Comparison of ENCODE assay signal across 8 cellular contexts in genomic region chrX:20266810-20267598, GRCh38. TPM values are rescaled to one million over a fixed set of nuclear protein-coding genes. Genes with fewer than 3 reads are reported as not detected.
A peak's percentile ranks its signal among the peaks of the same experiment; 100 is the strongest.
DNase-seq lines count a peak whose midpoint lies in the region; TF ChIP-seq lines count a peak whose summit lies in the region.

Gene RPS6KA3 (minus strand): TSS chrX:20266909. CDS start chrX:20266632, 277 bp downstream.

- peak within 1 kb of the TSS; percentile 81 for H3K9ac ChIP-seq in SK-N-SH

- H3K4me1 ChIP-seq in HEK293 (ENCODE audit: control insufficient read depth, insufficient read depth, low read length) (peaks cover 11% of the 10 kb centered on the region; the same call in 1 of the 2 replicates), SK-N-SH (ENCODE audit: control insufficient read depth in 1 of 2, insufficient read depth in 2 of 2, low read depth in 1 of 2, low read length in 1 of 2) (peaks cover 0 to under 1% of the 10 kb centered on the region in 2 experiments; a peak in 2 of 4 replicates)

- H2AFZ ChIP-seq in SK-N-SH (ENCODE audit: low read depth) = peak within 1 kb of the TSS; percentile 73; the same call in 1 of the 2 replicates

- H3K27ac ChIP-seq in HEK293 (ENCODE audit: extremely low read depth, low read depth, low read length) (peak within 1 kb of the TSS; percentile 50), SK-N-SH (ENCODE audit: low read depth in 2 of 2, low read length in 1 of 2) (peak within 1 kb of the TSS; percentile 69 to 81)

- H3K9me3 ChIP-seq in HEK293 (ENCODE audit: control insufficient read depth, insufficient read depth, low read depth, low read length) (no peaks in the 10 kb centered on the region), SK-N-SH (no peaks in the 10 kb centered on the region)

- H3F3A ChIP-seq in SK-N-SH (replicated peaks; ENCODE audit: insufficient read depth) = peaks cover 20% of the 10 kb centered on the region

- DNase-seq in GM04504 (ENCODE audit: low read depth) (peak; percentile 51), NAMALWA (ENCODE audit: low spot score) (peak; percentile 83), SK-N-SH (peak; percentile 92), germinal center (ENCODE audit: low spot score) (peak; percentile 88), occipital lobe (lab: John Stamatoyannopoulos, UW) (peak; percentile 77), superior temporal gyrus (ENCODE audit: extremely low spot score) (peak; percentile 72)
- DNase-seq in activated naive CD4-positive, alpha-beta T cell treated with anti-CD3 and anti-CD28 coated beads, Interleukin-2, amount 10 ng/mL, durations not matched to agents 7 days and 5 days = peak; percentile 92

- H3K79me2 ChIP-seq in SK-N-SH (ENCODE audit: insufficient read depth) = peaks cover 31% of the 10 kb centered on the region

- POLR2A ChIA-PET in HEK293 (lab: Yijun Ruan, JAX) = interaction anchor here (0.6 kb wide), 1 partner anchor 10 kb away, joined by 4 read pairs; no protein-coding TSS in a partner anchor
- POLR2A ChIA-PET in SK-N-SH (lab: Yijun Ruan, JAX) = no interaction called here

- no peaks in the 10 kb centered on the region for H3K36me3 ChIP-seq in HEK293 (ENCODE audit: control insufficient read depth in 2 of 2, insufficient read depth in 1 of 2, low read length in 2 of 2)
- no peaks in the 10 kb centered on the region for H3K36me3 ChIP-seq in SK-N-SH (replicated peaks in 1 of 2; ENCODE audit: control insufficient read depth in 1 of 2, insufficient read depth in 2 of 2, low read length in 1 of 2)

- no peak for TF ChIP-seq EP300 in SK-N-SH (IDR thresholded peaks at IDR 0.05; ENCODE audit: borderline replicate concordance in 1 of 2, low read depth in 1 of 2, low read length in 1 of 2)

- H3K36me3 Mint-ChIP-seq in activated naive CD4-positive, alpha-beta T cell treated with anti-CD3 and anti-CD28 coated beads, Interleukin-2, amount 10 ng/mL, durations not matched to agents 7 days and 5 days = peaks cover 4% of the 10 kb centered on the region

- peak within 1 kb of the TSS; percentile 95 for H3K27ac Mint-ChIP-seq in activated naive CD4-positive, alpha-beta T cell treated with anti-CD3 and anti-CD28 coated beads, Interleukin-2, amount 10 ng/mL, durations not matched to agents 7 days and 5 days

- TF ChIP-seq CTCF in HEK293 (tag by site-specific recombination; IDR thresholded peaks at IDR 0.05) = no peak; the same call in 1 of the 2 replicates
- TF ChIP-seq CTCF in SK-N-SH (IDR thresholded peaks at IDR 0.05) = no peak

- 55% methylated on average over 25 of the region's 77 CpGs for WGBS in SK-N-SH (ENCODE audit: low lambda C conversion rate)

- no peaks in the 10 kb centered on the region; the same call in 1 of the 2 replicates for H3K27me3 ChIP-seq in SK-N-SH (ENCODE audit: insufficient read depth)

- H4K20me1 ChIP-seq in SK-N-SH (ENCODE audit: insufficient read depth) = peaks cover 11% of the 10 kb centered on the region

- peaks cover 22% of the 10 kb centered on the region for H3K4me1 Mint-ChIP-seq in activated naive CD4-positive, alpha-beta T cell treated with anti-CD3 and anti-CD28 coated beads, Interleukin-2, amount 10 ng/mL, durations not matched to agents 7 days and 5 days

- CTCF ChIA-PET in HEK293 (lab: Yijun Ruan, JAX) (no interaction called here), SK-N-SH (lab: Yijun Ruan, JAX) (interaction anchor here (1.3 kb wide), 1 partner anchor 14 kb away, joined by 3 read pairs; no protein-coding TSS in a partner anchor)
- CTCF ChIA-PET in activated naive CD4-positive, alpha-beta T cell treated with anti-CD3 and anti-CD28 coated beads, Interleukin-2, amount 10 ng/mL, durations not matched to agents 7 days and 5 days (lab: Charles Lee) = interaction anchor here (0.6 kb wide), 1 partner anchor 88 kb away, joined by 4 read pairs; no protein-coding TSS in a partner anchor

- no peaks in the 10 kb centered on the region for H3K9me3 Mint-ChIP-seq in activated naive CD4-positive, alpha-beta T cell treated with anti-CD3 and anti-CD28 coated beads, Interleukin-2, amount 10 ng/mL, durations not matched to agents 7 days and 5 days

- TF ChIP-seq RAD21 in SK-N-SH (IDR thresholded peaks at IDR 0.05; ENCODE audit: low read length) = no peak

- peaks cover 20% of the 10 kb centered on the region for H3K27me3 Mint-ChIP-seq in activated naive CD4-positive, alpha-beta T cell treated with anti-CD3 and anti-CD28 coated beads, Interleukin-2, amount 10 ng/mL, durations not matched to agents 7 days and 5 days

- peak within 1 kb of the TSS; percentile 96 for H3K4me3 Mint-ChIP-seq in activated naive CD4-positive, alpha-beta T cell treated with anti-CD3 and anti-CD28 coated beads, Interleukin-2, amount 10 ng/mL, durations not matched to agents 7 days and 5 days

- H3K9me2 ChIP-seq in SK-N-SH = no peaks in the 10 kb centered on the region

- H3K4me3 ChIP-seq in HEK293 (ENCODE audit: low read depth, low read length) = peak within 1 kb of the TSS; percentile 81
- peak within 1 kb of the TSS; percentile 66 to 69 for H3K4me3 ChIP-seq in SK-N-SH (ENCODE audit: low read depth in 2 of 2, low read length in 1 of 2)

- H3K4me2 ChIP-seq in SK-N-SH = peak within 1 kb of the TSS; percentile 71

TF ChIP-seq in HEK293, 187 proteins besides CTCF, POLR2A, EP300 and RAD21 (continues in another document):
- TF ChIP-seq ZNF785 (tag by site-specific recombination; IDR thresholded peaks at IDR 0.05) = no peak
- peak; percentile 95 for TF ChIP-seq PRDM10 (tag by site-specific recombination; IDR thresholded peaks at IDR 0.05)
- 0 out of 2 replicates have a peak, but pooled peaks have one; percentile 55 for TF ChIP-seq ZNF561 (tag by site-specific recombination; IDR thresholded peaks at IDR 0.05; ENCODE audit: borderline replicate concordance)
- TF ChIP-seq ZFP69B (tag by site-specific recombination; IDR thresholded peaks at IDR 0.05) = no peak; the same call in 1 of the 2 replicates
- TF ChIP-seq ZNF707 (tag by site-specific recombination; IDR thresholded peaks at IDR 0.05) = no peak

TF ChIP-seq in SK-N-SH, 30 proteins besides CTCF, POLR2A, EP300 and RAD21:
- TF ChIP-seq, protein P1, sequence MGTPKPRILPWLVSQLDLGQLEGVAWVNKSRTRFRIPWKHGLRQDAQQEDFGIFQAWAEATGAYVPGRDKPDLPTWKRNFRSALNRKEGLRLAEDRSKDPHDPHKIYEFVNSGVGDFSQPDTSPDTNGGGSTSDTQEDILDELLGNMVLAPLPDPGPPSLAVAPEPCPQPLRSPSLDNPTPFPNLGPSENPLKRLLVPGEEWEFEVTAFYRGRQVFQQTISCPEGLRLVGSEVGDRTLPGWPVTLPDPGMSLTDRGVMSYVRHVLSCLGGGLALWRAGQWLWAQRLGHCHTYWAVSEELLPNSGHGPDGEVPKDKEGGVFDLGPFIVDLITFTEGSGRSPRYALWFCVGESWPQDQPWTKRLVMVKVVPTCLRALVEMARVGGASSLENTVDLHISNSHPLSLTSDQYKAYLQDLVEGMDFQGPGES (IDR thresholded peaks at IDR 0.05; ENCODE audit: low read depth, low read length) = no peak
- peak; percentile 34; the same call in 1 of the 2 replicates for TF ChIP-seq USF1 (IDR thresholded peaks at IDR 0.05; ENCODE audit: borderline replicate concordance, low read depth)
- no peak for TF ChIP-seq SMC3 (IDR thresholded peaks at IDR 0.05; ENCODE audit: low read depth, low read length)
- TF ChIP-seq YY1 (IDR thresholded peaks at IDR 0.05; ENCODE audit: low read depth) = peak; percentile 80; the same call in 1 of the 2 replicates
- no peak for TF ChIP-seq JUND (IDR thresholded peaks at IDR 0.05)
- no peak for TF ChIP-seq RFX5 (IDR thresholded peaks at IDR 0.05; ENCODE audit: low read length)
- TF ChIP-seq GABPA (IDR thresholded peaks at IDR 0.05; ENCODE audit: low read depth) = peak; percentile 61
- TF ChIP-seq PBX3 (IDR thresholded peaks at IDR 0.05) = peak; percentile 72
- peak; percentile 37; the same call in 1 of the 2 replicates for TF ChIP-seq NRF1 (IDR thresholded peaks at IDR 0.05; ENCODE audit: low read depth, low read length)
TF ChIP-seq in SK-N-SH: peak in this region for 5.

RNA-seq across cellular contexts. Expression of gene RPS6KA3, which starts in this region (rescaled TPM):
- polyA plus RNA-seq in SK-N-SH (2012; rRNA removed) = 14.3 and 20.8 TPM in 2 replicates
- polyA plus RNA-seq in SK-N-SH (2012; cell fraction: cytosol; rRNA removed) = 21.6 and 24.3 TPM in 2 replicates
- 10.5 and 22.1 TPM in 2 replicates for polyA plus RNA-seq in SK-N-SH (2012; cell fraction: nucleus; rRNA removed)
- 35.7 TPM for total RNA-seq in occipital lobe

Comparison
In these comparisons a context has a peak if more than half of its experiments do, and no peak if none do; other contexts are left out.
1. Peak in every context shown above with its lines: DNase-seq, H3K4me3 ChIP-seq and H3K27ac ChIP-seq.